In the genomic region with DNA sequence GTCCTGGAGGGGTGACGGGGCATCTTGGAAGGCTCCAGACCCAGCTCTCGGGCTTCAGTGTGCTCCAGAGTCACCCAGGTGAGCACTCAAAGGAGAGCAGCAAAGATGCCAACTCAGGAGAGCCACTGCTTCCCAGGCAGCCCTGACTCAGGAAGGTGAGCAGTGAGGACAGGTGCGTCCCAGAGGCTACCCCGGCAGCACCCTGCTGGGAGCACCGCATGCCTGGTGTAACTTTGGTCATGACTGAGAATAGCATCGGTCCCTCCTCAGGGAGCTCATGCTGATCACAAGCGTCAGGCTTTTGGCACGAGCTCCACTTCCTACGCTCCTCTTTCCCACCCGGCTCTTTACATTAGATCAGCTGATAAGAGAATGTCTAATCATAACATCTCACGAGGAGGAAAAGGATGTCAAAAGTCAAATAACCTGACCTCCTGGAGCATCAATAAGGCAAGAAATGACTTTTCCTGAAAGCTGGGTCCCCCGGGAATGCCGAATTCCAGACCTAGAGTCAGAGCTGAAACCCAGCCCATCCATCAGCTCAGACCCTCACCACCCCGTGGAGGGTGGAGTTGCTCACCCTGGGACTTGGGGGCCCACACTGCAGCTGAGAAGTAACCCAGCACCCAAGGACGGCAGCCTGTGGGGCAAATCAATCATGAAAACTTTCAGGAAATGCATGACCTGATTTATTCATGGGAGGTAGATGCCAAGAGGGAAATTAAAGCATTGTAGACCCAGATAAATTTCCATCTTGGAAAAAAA, we compare ENCODE assay signal across 21 cellular contexts.
"Had no signal": no experiment of that assay in that cellular context is flagged by ENCODE, and none has a peak within 500 bp of the region (broad histone marks: within the 10 kb centered on the region; RNA-seq: fewer than 3 reads in every experiment).

No MANE protein-coding gene starts in this region.

- H3K9me3 ChIP-seq: ovary, thyroid gland, uterus had no signal

- ATAC-seq: effector memory CD8-positive, alpha-beta T cell; mucosa of descending colon; psoas muscle; right cardiac atrium had no signal

- H3K36me3 ChIP-seq: breast epithelium, esophagus squamous epithelium, ovary, thyroid gland, uterus, WERI-Rb-1 had no signal

- H3K27ac Mint-ChIP-seq: activated naive CD8-positive, alpha-beta T cell treated with anti-CD3 and anti-CD28 coated beads, Interleukin-2, amount 10 ng/mL, durations not matched to agents 7 days and 5 days; dendritic cell treated with granulocyte-macrophage colony-stimulating factor and Interleukin-4, amounts not matched to agents 40 ng/mL and 50 ng/mL, for 4 days; effector memory CD8-positive, alpha-beta T cell; naive B cell; T-helper 1 cell treated with Interleukin-12 subunit alpha and Interleukin-12 subunit beta and Interleukin-4 antibody, amounts not matched to agents 30 μg/mL and 1 μg/mL, for 36 hours had no signal

- DNase-seq: activated CD4-positive, alpha-beta T cell treated with anti-CD3 and anti-CD28 coated beads, Interleukin-2, amount 50 U/mL, for 48 hours; activated naive CD4-positive, alpha-beta T cell; activated naive CD8-positive, alpha-beta T cell treated with anti-CD3 and anti-CD28 coated beads, Interleukin-2, amount 10 ng/mL, durations not matched to agents 7 days and 5 days; cerebellar nuclear complex; effector memory CD8-positive, alpha-beta T cell; esophagus squamous epithelium; immature natural killer cell; mesenchymal stem cell; mucosa of descending colon; naive B cell; ovary; psoas muscle; right cardiac atrium; stimulated activated CD4-positive, alpha-beta T cell treated with anti-CD3 and anti-CD28 coated beads, Interleukin-2, amount 100 ng/mL, for 24 hours; stimulated activated naive CD4-positive, alpha-beta T cell treated with Interleukin-2 at 50 U/mL for 16 hours; thyroid gland; uterus; WERI-Rb-1 had no signal

- H3K4me1 Mint-ChIP-seq: activated naive CD8-positive, alpha-beta T cell treated with anti-CD3 and anti-CD28 coated beads, Interleukin-2, amount 10 ng/mL, durations not matched to agents 7 days and 5 days; immature natural killer cell had no signal

- H3K27me3 ChIP-seq: breast epithelium, esophagus squamous epithelium, ovary, thyroid gland, uterus had no signal

- H3K4me1 ChIP-seq: breast epithelium, psoas muscle, uterus had no signal

- H3K9me3 Mint-ChIP-seq: effector memory CD8-positive, alpha-beta T cell had no signal

- H3K27ac ChIP-seq: breast epithelium, esophagus squamous epithelium, ovary, psoas muscle, uterus, WERI-Rb-1 had no signal

- H3K36me3 Mint-ChIP-seq: activated naive CD8-positive, alpha-beta T cell treated with anti-CD3 and anti-CD28 coated beads, Interleukin-2, amount 10 ng/mL, durations not matched to agents 7 days and 5 days; immature natural killer cell had no signal

- H3K4me3 ChIP-seq: breast epithelium, esophagus squamous epithelium, mucosa of descending colon, ovary, psoas muscle, thyroid gland, uterus had no signal

- H3K4me3 Mint-ChIP-seq: activated naive CD8-positive, alpha-beta T cell treated with anti-CD3 and anti-CD28 coated beads, Interleukin-2, amount 10 ng/mL, durations not matched to agents 7 days and 5 days; dendritic cell treated with granulocyte-macrophage colony-stimulating factor and Interleukin-4, amounts not matched to agents 40 ng/mL and 50 ng/mL, for 4 days; effector memory CD8-positive, alpha-beta T cell; immature natural killer cell; naive B cell; T-helper 1 cell treated with Interleukin-12 subunit alpha and Interleukin-12 subunit beta and Interleukin-4 antibody, amounts not matched to agents 30 μg/mL and 1 μg/mL, for 36 hours had no signal
